Comparison of ENCODE assay signal across 10 cellular contexts in genomic region chr5:95927927-95928723, GRCh38. TPM values are rescaled to one million over a fixed set of nuclear protein-coding genes. Genes with fewer than 3 reads are reported as not detected.
DNase-seq lines count a peak whose midpoint lies in the region; ATAC-seq and TF ChIP-seq lines count a peak whose summit lies in the region.
"Had no signal": no experiment of that assay in that cellular context is flagged by ENCODE, and none has a peak within 500 bp of the region (broad histone marks: within the 10 kb centered on the region; RNA-seq: fewer than 3 reads in every experiment).

No MANE protein-coding gene starts in this region.

- CTCF ChIA-PET in CD4-positive, alpha-beta T cell (lab: Charles Lee) = no interaction called here

- H3K27me3 ChIP-seq in CD4-positive, alpha-beta T cell (ENCODE audit: control insufficient read depth, insufficient read depth, low read length) = no peaks in the 10 kb centered on the region

- ATAC-seq in GM18508 (IDR thresholded peaks at IDR 0.05; ENCODE audit: insufficient read depth, unreplicated experiment) (peak; percentile 39), GM21367 (IDR thresholded peaks at IDR 0.05; ENCODE audit: unreplicated experiment) (peak; percentile 40), HG03159 (IDR thresholded peaks at IDR 0.05; ENCODE audit: unreplicated experiment) (peak; percentile 51)
- no peak for ATAC-seq in CD4-positive, alpha-beta T cell (ENCODE audit: poor library complexity)

- no peak for TF ChIP-seq CTCF in CD4-positive, alpha-beta T cell (IDR thresholded peaks at IDR 0.05)

- intact Hi-C loops in CD4-positive, alpha-beta T cell (cut with DNase I, micrococcal nuclease) = no loop called here

- no peaks in the 10 kb centered on the region for H3K27me3 Mint-ChIP-seq in CD4-positive, alpha-beta T cell

- H3K27ac Mint-ChIP-seq in CD4-positive, alpha-beta T cell = no peak overlapping the region

- no peaks in the 10 kb centered on the region for H3K9me3 Mint-ChIP-seq in CD4-positive, alpha-beta T cell

- no peaks in the 10 kb centered on the region for H3K4me1 Mint-ChIP-seq in CD4-positive, alpha-beta T cell (ENCODE audit: low read depth)

- no peaks in the 10 kb centered on the region for H3K36me3 Mint-ChIP-seq in CD4-positive, alpha-beta T cell (ENCODE audit: low read depth)

- H3K4me3 Mint-ChIP-seq in CD4-positive, alpha-beta T cell = no peak overlapping the region

- H3K27ac ChIP-seq in CD4-positive, alpha-beta T cell (ENCODE audit: low read depth, low read length) = no peak overlapping the region
- H3K27ac ChIP-seq: parathyroid adenoma had no signal

- DNase-seq in dermis microvascular lymphatic vessel endothelial cell (ENCODE audit: low read depth in 2 of 2) (peak; percentile 6 to 46), NCI-H146 (lab: John Stamatoyannopoulos, UW) (no peak), NCI-H1694 treated with DMSO at 0.1 percent for 48 hours (lab: John Stamatoyannopoulos, UW) (no peak), nucleus accumbens (lab: John Stamatoyannopoulos, UW) (no peak)
- DNase-seq in CD4-positive, alpha-beta T cell = no peak
- DNase-seq: activated CD8-positive, alpha-beta memory T cell treated with anti-CD3 and anti-CD28 coated beads for 24 hours had no signal

- H3K9me3 ChIP-seq in CD4-positive, alpha-beta T cell (ENCODE audit: control insufficient read depth, low read length) = no peaks in the 10 kb centered on the region

- POLR2A ChIA-PET in CD4-positive, alpha-beta T cell (lab: Charles Lee) = interaction anchor here (0.6 kb wide), 1 partner anchor 680 kb away, joined by 3 read pairs; no protein-coding TSS in a partner anchor

RNA-seq across cellular contexts. Expression of gene ELL2, which starts 33.5 kb away (rescaled TPM):
- 8.0 and 12.1 TPM in 2 replicates for total RNA-seq in dermis microvascular lymphatic vessel endothelial cell
- 10 to 100 TPM; 93.5 to 98.1 TPM for total RNA-seq in CD4-positive, alpha-beta T cell

Comparison
In these comparisons a context has a peak if more than half of its experiments do, and no peak if none do; other contexts are left out.
1. DNase-seq: peak in dermis microvascular lymphatic vessel endothelial cell (2 of 2); none in CD4-positive, alpha-beta T cell (0 of 10), NCI-H146 (single experiment), NCI-H1694 treated with DMSO at 0.1 percent for 48 hours (single experiment) and nucleus accumbens (0 of 56).